14 cellular contexts compared by ENCODE assay signal in the genomic region with DNA sequence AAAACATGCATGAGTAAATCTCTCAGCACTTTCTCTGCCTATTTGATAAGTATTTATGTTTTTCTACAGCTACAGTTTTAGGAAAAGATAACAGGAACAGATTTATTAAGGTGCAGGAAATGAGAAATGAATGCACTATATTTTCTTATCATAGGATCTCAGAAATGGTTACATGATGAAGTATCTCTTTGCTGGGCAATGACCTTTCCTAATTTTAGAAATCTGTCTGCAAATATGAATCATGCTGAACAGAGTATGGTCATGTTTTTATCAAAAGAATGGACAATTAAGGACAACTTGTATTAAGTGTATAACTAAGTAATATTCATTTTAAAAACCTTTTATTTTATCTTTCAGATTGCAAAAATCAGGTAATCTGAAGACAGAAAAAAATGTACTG.
"Had no signal": no experiment of that assay in that cellular context is flagged by ENCODE, and none has a peak within 500 bp of the region (broad histone marks: within the 10 kb centered on the region; RNA-seq: fewer than 3 reads in every experiment).

No MANE protein-coding gene starts in this region.

- DNase-seq: erythroblast; foreskin melanocyte; heart right ventricle; left colon; mesendoderm; naive thymus-derived CD8-positive, alpha-beta T cell; posterior cingulate gyrus; sigmoid colon; small intestine; stimulated activated CD4-positive, alpha-beta T cell treated with anti-CD3 and anti-CD28 coated beads, Interleukin-12 subunit alpha, Interleukin-12 subunit beta, amount 100 ng/mL, for 4 hours; stimulated activated naive CD4-positive, alpha-beta T cell; stomach; thyroid gland had no signal

- H3K4me3 ChIP-seq: heart right ventricle, right atrium auricular region, sigmoid colon, stomach, thyroid gland had no signal

- H3K9me3 ChIP-seq: heart right ventricle, right atrium auricular region, sigmoid colon, stomach, thyroid gland had no signal

- H3K36me3 ChIP-seq: heart right ventricle, right atrium auricular region, sigmoid colon, stomach, thyroid gland had no signal

- H3K4me1 ChIP-seq: heart right ventricle, right atrium auricular region, sigmoid colon, stomach, thyroid gland had no signal

- ATAC-seq: heart right ventricle; left colon; naive thymus-derived CD8-positive, alpha-beta T cell had no signal

- H3K27ac ChIP-seq: heart right ventricle, right atrium auricular region, sigmoid colon, stomach, thyroid gland had no signal

- H3K27me3 ChIP-seq: right atrium auricular region, sigmoid colon, stomach, thyroid gland had no signal
